In the genomic region with DNA sequence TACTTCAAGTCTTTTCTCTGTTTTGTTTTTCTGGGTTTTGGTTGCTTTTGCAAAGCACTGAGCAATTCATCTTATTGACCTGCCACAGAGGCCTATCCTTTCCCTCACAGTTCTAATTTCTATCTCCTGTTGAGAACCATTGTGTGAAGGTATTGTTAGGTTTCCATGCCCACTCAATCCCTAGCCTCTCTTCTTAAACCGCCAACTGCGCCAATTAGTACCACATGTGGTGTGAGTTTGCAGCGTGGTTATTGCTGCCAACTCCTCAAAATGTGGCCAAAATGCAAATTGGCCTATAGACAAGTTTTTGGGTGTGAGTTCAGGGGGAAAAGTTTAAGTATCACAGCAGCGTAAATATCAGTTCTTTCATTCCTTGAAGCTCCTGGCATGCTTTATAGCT, we compare ENCODE assay signal across 29 cellular contexts.
DNase-seq lines count a peak whose midpoint lies in the region; ATAC-seq, FAIRE-seq and TF ChIP-seq lines count a peak whose summit lies in the region.
"Had no signal": no experiment of that assay in that cellular context is flagged by ENCODE, and none has a peak within 500 bp of the region (broad histone marks: within the 10 kb centered on the region; RNA-seq: fewer than 3 reads in every experiment).

No MANE protein-coding gene starts in this region.

- no peaks in the 10 kb centered on the region for H4K20me1 ChIP-seq in H1 (replicated peaks in 1 of 2; ENCODE audit: control insufficient read depth in 1 of 2, insufficient read depth in 2 of 2, low read length in 2 of 2)

- H3K79me2 ChIP-seq in H1 (ENCODE audit: control insufficient read depth in 1 of 2, insufficient read depth in 2 of 2, low read length in 2 of 2): no peaks in the 10 kb centered on the region

- H3K18ac ChIP-seq in H1 (ENCODE audit: extremely low read depth, low read length): no peak overlapping the region

- H3K14ac ChIP-seq in H1 (ENCODE audit: insufficient read length): no peak overlapping the region

- no peaks in the 10 kb centered on the region for H3K9me3 ChIP-seq in H1 (ENCODE audit: insufficient read depth in 2 of 2, low read depth in 1 of 2, low read length in 1 of 2)
- H3K9me3 ChIP-seq: left lung, pancreas, right atrium auricular region, SK-N-SH, thoracic aorta had no signal

- FAIRE-seq in H1 (lab: Jason Lieb, UNC): no peak
- no peak for FAIRE-seq in H54 (lab: Jason Lieb, UNC)
- FAIRE-seq: endothelial cell of umbilical vein, islet of Langerhans, pancreas had no signal

- H3K27ac ChIP-seq in H1 (ENCODE audit: low read depth, low read length): no peak overlapping the region
- H3K27ac ChIP-seq: brain microvascular endothelial cell, C4-2B, dorsolateral prefrontal cortex, left lung, pancreas, right atrium auricular region, thoracic aorta had no signal

- H2AK5ac ChIP-seq in H1 (ENCODE audit: low read depth, low read length): no peak overlapping the region

- no peak for TF ChIP-seq CTCF in H1 (IDR thresholded peaks at IDR 0.05; ENCODE audit: control extremely low read depth in 1 of 3, insufficient read depth in 1 of 3, low read depth in 1 of 3, low read length in 3 of 3)

- no peak for ATAC-seq in GM21723 (IDR thresholded peaks at IDR 0.05; ENCODE audit: unreplicated experiment)
- ATAC-seq: activated T-cell treated with anti-CD3 and anti-CD28 coated beads, Interleukin-2, amount 50 U/mL, for 4 hours; left lung; pancreas; PC-3; Right ventricle myocardium inferior; stimulated activated naive CD8-positive, alpha-beta T cell treated with anti-CD3 and anti-CD28 coated beads, Interleukin-15, Interleukin-2, amounts not matched to agents 100 U/mL and 50 U/mL, for 24 hours had no signal

- no peak overlapping the region for H4K91ac ChIP-seq in H1 (replicated peaks; ENCODE audit: insufficient read length, low read length)

- no peak overlapping the region for H3K4ac ChIP-seq in H1 (replicated peaks; ENCODE audit: insufficient read length, low read depth, low read length)

- POLR2A ChIA-PET in H1 (lab: Charles Lee; ENCODE audit: partially characterized antibody): no interaction called here

- no peak overlapping the region for H4K5ac ChIP-seq in H1 (ENCODE audit: insufficient read length, low read depth, low read length)

- no peak overlapping the region for H2BK20ac ChIP-seq in H1 (ENCODE audit: low read length)

- no peak for TF ChIP-seq EP300 in H1 (IDR thresholded peaks at IDR 0.05; ENCODE audit: borderline replicate concordance in 1 of 2, low read depth in 2 of 2, low read length in 2 of 2)

- no peak overlapping the region for H2AFZ ChIP-seq in H1 (ENCODE audit: low read length)

- H2BK12ac ChIP-seq in H1 (ENCODE audit: low read depth, low read length): no peak overlapping the region

- no peak overlapping the region for H3K23ac ChIP-seq in H1 (ENCODE audit: insufficient read length)

- no peak overlapping the region for H3K4me2 ChIP-seq in H1 (ENCODE audit: insufficient read depth in 1 of 2, low read depth in 2 of 2, low read length in 2 of 2)
- H3K4me2 ChIP-seq: SK-N-SH, smooth muscle cell had no signal

- H2BK120ac ChIP-seq in H1 (replicated peaks; ENCODE audit: low read depth, low read length): no peak overlapping the region

- H2BK15ac ChIP-seq in H1 (ENCODE audit: low read length): no peak overlapping the region

- H3K4me3 ChIP-seq in H1 (ENCODE audit: extremely low read depth in 1 of 4, insufficient read depth in 2 of 4, low read depth in 3 of 4, low read length in 4 of 4): no peak overlapping the region
- H3K4me3 ChIP-seq: dorsolateral prefrontal cortex, left lung, pancreas, right atrium auricular region, smooth muscle cell, thoracic aorta had no signal

- peak; percentile 90 for DNase-seq in NCI-H146 (lab: John Stamatoyannopoulos, UW)
- DNase-seq in NCI-H345 treated with DMSO at 0.1 percent for 48 hours (lab: John Stamatoyannopoulos, UW; ENCODE audit: unreplicated experiment): peak; percentile 85
- DNase-seq in H1 (ENCODE audit: low read depth in 1 of 2, low spot score in 2 of 2): no peak
- DNase-seq in putamen (ENCODE audit: low spot score): peak; percentile 7
- no peak for DNase-seq in activated CD8-positive, alpha-beta memory T cell treated with anti-CD3 and anti-CD28 coated beads for 24 hours
- no peak for DNase-seq in H54 (ENCODE audit: insufficient read length, low spot score)
- DNase-seq in activated naive CD4-positive, alpha-beta T cell (lab: John Stamatoyannopoulos, UW): no peak
- DNase-seq: activated CD4-positive, alpha-beta T cell treated with anti-CD3 and anti-CD28 coated beads, Interleukin-2, amount 50 U/mL, for 1 hour; activated CD4-positive, CD25-positive, alpha-beta regulatory T cell; activated T-cell treated with anti-CD3 and anti-CD28 coated beads, Interleukin-2, amount 50 U/mL, for 4 hours; brain microvascular endothelial cell; cerebellar nuclear complex; GDM1; left lung; NCI-H187 treated with DMSO at 0.1 percent for 48 hours; pancreas; PC-3; SK-N-SH; stimulated activated CD4-positive, alpha-beta T cell treated with anti-CD3 and anti-CD28 coated beads, Interleukin-1b, Interleukin-23, amount 100 ng/mL, for 48 hours; stimulated activated naive CD8-positive, alpha-beta T cell treated with anti-CD3 and anti-CD28 coated beads, Interleukin-15, Interleukin-2, amounts not matched to agents 100 U/mL and 50 U/mL, for 24 hours had no signal

- no peak for TF ChIP-seq RAD21 in H1 (IDR thresholded peaks at IDR 0.05 in 1 of 2, conservative IDR thresholded peaks at IDR 0.05 in 1 of 2; ENCODE audit: low read depth in 2 of 2, low read length in 2 of 2)

- no peak overlapping the region for H2BK5ac ChIP-seq in H1 (ENCODE audit: low read depth, low read length)

- WGBS in H1 (ENCODE audit: extremely low coverage in 1 of 2, insufficient coverage in 1 of 2, insufficient read length in 1 of 2, insufficient replicate concordance in 2 of 2, low coverage in 1 of 2, low lambda C conversion rate in 2 of 2, missing lambda C conversion rate in 1 of 2), 2 experiments: 84% methylated on average over 4 of the region's 4 CpGs; no CpG with 5 or more reads in 1 of the 2 experiments

- peaks cover 0 to 2% (median 1%) of the 10 kb centered on the region in 4 experiments; a peak in 2 of 7 replicates for H3K4me1 ChIP-seq in H1 (replicated peaks in 1 of 4; ENCODE audit: control insufficient read depth in 3 of 4, insufficient read depth in 4 of 4, low read length in 3 of 4)
- H3K4me1 ChIP-seq: left lung, pancreas, right atrium auricular region had no signal

- H3K23me2 ChIP-seq in H1 (ENCODE audit: low read depth, low read length): no peaks in the 10 kb centered on the region; the same call in 1 of the 2 replicates

- no peak overlapping the region for H3K56ac ChIP-seq in H1 (replicated peaks; ENCODE audit: insufficient read length, low read depth, low read length)

- CTCF ChIA-PET in H1 (lab: Charles Lee; ENCODE audit: partially characterized antibody): interaction anchor here (0.9 to 1.0 kb wide), 2 partner anchors 190 to 291 kb away, joined by 3 read pairs; no protein-coding TSS in a partner anchor

- no peaks in the 10 kb centered on the region for H3K79me1 ChIP-seq in H1 (ENCODE audit: low read depth, low read length)

- no peaks in the 10 kb centered on the region for H3K27me3 ChIP-seq in H1 (replicated peaks in 1 of 4; ENCODE audit: control insufficient read depth in 3 of 4, extremely low read depth in 1 of 4, insufficient read depth in 3 of 4, low read length in 3 of 4)
- H3K27me3 ChIP-seq: brain microvascular endothelial cell, left lung, pancreas, right atrium auricular region had no signal

- H3K36me3 ChIP-seq in H1 (ENCODE audit: control insufficient read depth in 2 of 4, insufficient read depth in 4 of 4, low read length in 3 of 4): no peaks in the 10 kb centered on the region
- H3K36me3 ChIP-seq: brain microvascular endothelial cell, left lung, pancreas, right atrium auricular region, thoracic aorta had no signal

- H3K9ac ChIP-seq in H1 (replicated peaks in 1 of 4; ENCODE audit: extremely low read depth in 1 of 4, low read depth in 3 of 4, low read length in 3 of 4): no peak overlapping the region
- H3K9ac ChIP-seq: SK-N-SH had no signal

- no peak overlapping the region for H4K8ac ChIP-seq in H1 (ENCODE audit: extremely low read depth, insufficient read depth, low read length)

- TF ChIP-seq POLR2A in H1 (IDR thresholded peaks at IDR 0.05; ENCODE audit: control extremely low read depth in 1 of 2, low read depth in 2 of 2, low read length in 2 of 2) (no peak), H54 (IDR thresholded peaks at IDR 0.05; ENCODE audit: low read depth, low read length) (no peak)

TF ChIP-seq in H1, 55 proteins besides CTCF, POLR2A, EP300 and RAD21:
- no peak for TF ChIP-seq YY1 (IDR thresholded peaks at IDR 0.05; ENCODE audit: low read depth, low read length)
- no peak for TF ChIP-seq BCL11A (IDR thresholded peaks at IDR 0.05; ENCODE audit: low read depth in 2 of 2, low read length in 2 of 2)
- TF ChIP-seq NANOG (IDR thresholded peaks at IDR 0.05; ENCODE audit: insufficient read depth, low read depth, low read length, poor library complexity, severe bottlenecking): peak; percentile 71
- TF ChIP-seq RNF2 (IDR thresholded peaks at IDR 0.05; ENCODE audit: borderline replicate concordance, low read depth, low read length, missing control alignments, poor library complexity, severe bottlenecking): no peak
- TF ChIP-seq HDAC2 (IDR thresholded peaks at IDR 0.05; ENCODE audit: borderline replicate concordance in 1 of 2, low read depth in 2 of 2, low read length in 2 of 2): no peak
- TF ChIP-seq BRCA1 (IDR thresholded peaks at IDR 0.05; ENCODE audit: low read depth, low read length): no peak

Comparison
In these comparisons a context has a peak if more than half of its experiments do, and no peak if none do; other contexts are left out.
1. DNase-seq: peak in NCI-H146 (single experiment), NCI-H345 treated with DMSO at 0.1 percent for 48 hours (single experiment) and putamen (single experiment); none in H1 (0 of 2), activated CD8-positive, alpha-beta memory T cell treated with anti-CD3 and anti-CD28 coated beads for 24 hours (single experiment), H54 (single experiment) and activated naive CD4-positive, alpha-beta T cell (0 of 4).